In genomic region chr3:128123231-128123537, GRCh38 we compare ENCODE assay signal across 8 cellular contexts. TPM values are rescaled to one million over a fixed set of nuclear protein-coding genes. Genes with fewer than 3 reads are reported as not detected.
DNase-seq lines count a peak whose midpoint lies in the region; ATAC-seq, FAIRE-seq and TF ChIP-seq lines count a peak whose summit lies in the region.

No MANE protein-coding gene starts in this region.

- H3K9me2 ChIP-seq in Karpas-422 (replicated peaks; ENCODE audit: insufficient read depth, low read length): no peaks in the 10 kb centered on the region

- H3K9ac ChIP-seq in Karpas-422 (ENCODE audit: low read length) (peak overlapping the region; percentile 97), duodenal mucosa (ENCODE audit: low read depth in 1 of 2, low read length in 2 of 2) (peak overlapping the region; percentile 67 to 71)

- no peak for FAIRE-seq in GM12892 (lab: Jason Lieb, UNC)

- H3K9me3 ChIP-seq in Karpas-422 (ENCODE audit: low read length) (no peaks in the 10 kb centered on the region), duodenal mucosa (ENCODE audit: control insufficient read depth in 1 of 2, low read length in 2 of 2) (no peaks in the 10 kb centered on the region), neuron (ENCODE audit: low read length) (no peaks in the 10 kb centered on the region)

- H3K27me3 ChIP-seq in Karpas-422 (ENCODE audit: low read length): no peaks in the 10 kb centered on the region
- H3K27me3 ChIP-seq in duodenal mucosa (ENCODE audit: control insufficient read depth in 1 of 2, insufficient read depth in 2 of 2, low read length in 2 of 2): no peaks in the 10 kb centered on the region
- H3K27me3 ChIP-seq in neuron (ENCODE audit: insufficient read depth, low read length): no peaks in the 10 kb centered on the region

- ATAC-seq in GM21786 (IDR thresholded peaks at IDR 0.05; ENCODE audit: unreplicated experiment) (no peak), HG03095 (IDR thresholded peaks at IDR 0.05; ENCODE audit: unreplicated experiment) (no peak), HG03108 (IDR thresholded peaks at IDR 0.05; ENCODE audit: unreplicated experiment) (no peak)

- H3K27ac ChIP-seq in Karpas-422 (ENCODE audit: low read length) (peak overlapping the region; percentile 82), duodenal mucosa (ENCODE audit: low read depth, low read length) (peak overlapping the region; percentile 64)

- H3K4me3 ChIP-seq in GM08714 (ENCODE audit: low read length) (peak overlapping the region; percentile 71), Karpas-422 (ENCODE audit: low read length) (peak overlapping the region; percentile 93), duodenal mucosa (ENCODE audit: low read depth in 1 of 2, low read length in 2 of 2) (peak overlapping the region; percentile 94 to 98), neuron (ENCODE audit: low read length) (peak overlapping the region; percentile 91)

- no peak for DNase-seq in Karpas-422
- DNase-seq in GM12892 (ENCODE audit: insufficient read length): no peak

- H3K79me2 ChIP-seq in Karpas-422 (ENCODE audit: low read length): peaks cover 49% of the 10 kb centered on the region

- no peak for TF ChIP-seq POLR2A in GM12892 (IDR thresholded peaks at IDR 0.05; ENCODE audit: low read depth, low read length)

- peak overlapping the region; percentile 76 for H3K4me2 ChIP-seq in Karpas-422 (ENCODE audit: low read depth, low read length, poor library complexity, severe bottlenecking)

- H4K20me1 ChIP-seq in Karpas-422 (ENCODE audit: insufficient read depth, low read depth, low read length): no peaks in the 10 kb centered on the region

- H2AFZ ChIP-seq in Karpas-422 (ENCODE audit: low read length) (no peak overlapping the region), neuron (ENCODE audit: low read depth, low read length) (peak overlapping the region; percentile 66)

- H3K36me3 ChIP-seq in Karpas-422 (ENCODE audit: insufficient read depth, low read length) (peaks cover 26% of the 10 kb centered on the region), duodenal mucosa (ENCODE audit: control insufficient read depth in 1 of 2, insufficient read depth in 2 of 2, low read length in 2 of 2) (no peaks in the 10 kb centered on the region), neuron (ENCODE audit: insufficient read depth, low read length) (peaks cover 8% of the 10 kb centered on the region)

- peaks cover 29% of the 10 kb centered on the region for H3K4me1 ChIP-seq in Karpas-422 (ENCODE audit: low read length)
- peaks cover 7 to 10% of the 10 kb centered on the region in 2 donors for H3K4me1 ChIP-seq in duodenal mucosa (ENCODE audit: control insufficient read depth in 1 of 2, insufficient read depth in 2 of 2, low read length in 2 of 2)
- peaks cover 11% of the 10 kb centered on the region for H3K4me1 ChIP-seq in neuron (ENCODE audit: insufficient read depth, low read length)

RNA-seq across cellular contexts. Expression of gene RUVBL1, which starts 0.4 kb away (rescaled TPM):
- 110 and 128 TPM in 2 replicates for total RNA-seq in Karpas-422 (2014; rRNA removed; shearing (Covaris generic); ENCODE audit: low replicate concordance)
- polyA plus RNA-seq in GM12892 (2012; ENCODE audit: missing spikeins): 69.8 TPM

RNA-seq across cellular contexts. Expression of gene EEFSEC, which starts 30.1 kb away (rescaled TPM):
- total RNA-seq in Karpas-422 (2014; rRNA removed; shearing (Covaris generic); ENCODE audit: low replicate concordance): 10.1 and 18.2 TPM in 2 replicates
- 9.2 TPM for polyA plus RNA-seq in GM12892 (2012; ENCODE audit: missing spikeins)
